8 cellular contexts compared by ENCODE assay signal in genomic region chr11:65329944-65330403, GRCh38. TPM values are rescaled to one million over a fixed set of nuclear protein-coding genes. Genes with fewer than 3 reads are reported as not detected.
DNase-seq lines count a peak whose midpoint lies in the region; ATAC-seq, FAIRE-seq and TF ChIP-seq lines count a peak whose summit lies in the region.

No MANE protein-coding gene starts in this region.

- H3K9ac ChIP-seq in mammary epithelial cell (ENCODE audit: insufficient read depth, low read length), result no peak overlapping the region
- peak overlapping the region; percentile 43 for H3K9ac ChIP-seq in keratinocyte (ENCODE audit: control insufficient read depth, extremely low read depth, insufficient read depth, low read length)

- dilution Hi-C loops in mammary epithelial cell (cut with HindIII; ENCODE audit: low sequenced_read_pairs), result no loop called here
- dilution Hi-C loops in keratinocyte (cut with MboI; ENCODE audit: extremely low pct_ligation_motif_present, low sequenced_read_pairs), result no loop called here

- no peak for ATAC-seq in GM18511 (IDR thresholded peaks at IDR 0.05; ENCODE audit: unreplicated experiment)

- no peaks in the 10 kb centered on the region for H3K27me3 ChIP-seq in mammary epithelial cell (ENCODE audit: insufficient read depth, low read length)
- H3K27me3 ChIP-seq in keratinocyte (ENCODE audit: control insufficient read depth, extremely low read depth, insufficient read depth, low read length), result no peaks in the 10 kb centered on the region

- H3K9me1 ChIP-seq in keratinocyte (ENCODE audit: control insufficient read depth, extremely low read depth, insufficient read depth, low read length), result no peaks in the 10 kb centered on the region

- BruUV-seq in mammary epithelial cell (replicated peaks; lab: Mats Ljungman, UMichigan), result no TSS peak

- H4K20me1 ChIP-seq in mammary epithelial cell (ENCODE audit: insufficient read depth, low read length), result no peaks in the 10 kb centered on the region
- H4K20me1 ChIP-seq in keratinocyte (ENCODE audit: control insufficient read depth, extremely low read depth, insufficient read depth, low read length), result no peaks in the 10 kb centered on the region

- peak overlapping the region; percentile 82 for H2AFZ ChIP-seq in mammary epithelial cell (ENCODE audit: low read depth, low read length)
- peak overlapping the region; percentile 51 for H2AFZ ChIP-seq in keratinocyte (ENCODE audit: control insufficient read depth, low read length)

- 6% methylated on average over 13 of the region's 13 CpGs for WGBS in mammary epithelial cell (ENCODE audit: low coverage, missing lambda C conversion rate)

- FAIRE-seq in keratinocyte (lab: Jason Lieb, UNC), result peak; percentile 55

- TF ChIP-seq CTCF in VCaP (conservative IDR thresholded peaks at IDR 0.05) (peak; percentile 99), mammary epithelial cell (conservative IDR thresholded peaks at IDR 0.05 in 1 of 2, IDR thresholded peaks at IDR 0.05 in 1 of 2; ENCODE audit: extremely low read depth in 1 of 2, insufficient read depth in 1 of 2, low read depth in 1 of 2, low read length in 2 of 2) (peak; percentile 70 to 79), keratinocyte (optimal IDR thresholded peaks at IDR 0.05 in 1 of 3, IDR thresholded peaks at IDR 0.05 in 1 of 3, conservative IDR thresholded peaks at IDR 0.05 in 1 of 3; ENCODE audit: extremely low read depth in 1 of 3, insufficient read depth in 2 of 3, low read length in 3 of 3) (peak; percentile 66 to 76 (median 69))

- H3K36me3 ChIP-seq in mammary epithelial cell (ENCODE audit: insufficient read depth, low read length), result no peaks in the 10 kb centered on the region
- H3K36me3 ChIP-seq in keratinocyte (ENCODE audit: control insufficient read depth in 2 of 2, extremely low read depth in 1 of 2, insufficient read depth in 2 of 2, low read length in 2 of 2), result no peaks in the 10 kb centered on the region

- H3K9me3 ChIP-seq in mammary epithelial cell (replicated peaks; ENCODE audit: insufficient read depth, low read length) (no peaks in the 10 kb centered on the region), keratinocyte (ENCODE audit: control insufficient read depth, low read depth, low read length) (no peaks in the 10 kb centered on the region)

- intact Hi-C loops in mammary epithelial cell (cut with micrococcal nuclease), result loop anchor here (1.0 to 5.0 kb wide), 4 partner anchors 13 to 218 kb away; partner anchors contain the start of gene TM7SF2

- H3K79me2 ChIP-seq in mammary epithelial cell (ENCODE audit: insufficient read depth, low read length), result peaks cover 13% of the 10 kb centered on the region
- H3K79me2 ChIP-seq in keratinocyte (ENCODE audit: control insufficient read depth, insufficient read depth, low read length), result peaks cover 13% of the 10 kb centered on the region

- DNase-seq in activated gamma-delta T cell treated with Interleukin-2 at 50 U/mL for 16 hours (peak; percentile 89), activated gamma-delta T cell (lab: John Stamatoyannopoulos, UW) (no peak), NCI-H2196 (lab: John Stamatoyannopoulos, UW; ENCODE audit: unreplicated experiment) (peak; percentile 93), mammary epithelial cell (peak; percentile 64), keratinocyte (ENCODE audit: low read depth, low spot score) (no peak)
- peak; percentile 69 to 77 for DNase-seq in stimulated activated CD4-positive, alpha-beta T cell treated with anti-CD3 and anti-CD28 coated beads, Interleukin-1b, Interleukin-23, amount 100 ng/mL, for 1 hour (ENCODE audit: low read depth in 2 of 2)

- H3K4me1 ChIP-seq in mammary epithelial cell (ENCODE audit: insufficient read depth, low read length) (peaks cover 11% of the 10 kb centered on the region), keratinocyte (ENCODE audit: control insufficient read depth, extremely low read depth, insufficient read depth, low read length) (peaks cover 11% of the 10 kb centered on the region)

- H3K4me3 ChIP-seq in mammary epithelial cell (replicated peaks in 1 of 3; ENCODE audit: insufficient read depth in 1 of 3, low read depth in 2 of 3, low read length in 3 of 3) (no peak overlapping the region), keratinocyte (ENCODE audit: control insufficient read depth in 2 of 3, extremely low read depth in 1 of 3, insufficient read depth in 2 of 3, low read depth in 1 of 3, low read length in 3 of 3) (no peak overlapping the region)

- H3K27ac ChIP-seq in VCaP, result peak overlapping the region; percentile 64
- peak overlapping the region; percentile 24 for H3K27ac ChIP-seq in mammary epithelial cell (ENCODE audit: insufficient read depth, low read depth, low read length)
- H3K27ac ChIP-seq in keratinocyte (ENCODE audit: control insufficient read depth, insufficient read depth, low read length), result no peak overlapping the region

- H3K4me2 ChIP-seq in mammary epithelial cell (ENCODE audit: insufficient read depth, low read depth, low read length) (peak overlapping the region; percentile 41), keratinocyte (ENCODE audit: control insufficient read depth, extremely low read depth, insufficient read depth, low read depth, low read length) (peak overlapping the region; percentile 26)

- in situ Hi-C loops in mammary epithelial cell (cut with MboI; ENCODE audit: low sequenced_read_pairs in 2 of 2), result loop anchor here in 1 of 2 donors (5.0 kb wide), 1 partner anchor 53 kb away; no protein-coding TSS in a partner anchor

- CTCF ChIA-PET in mammary epithelial cell (lab: Charles Lee; ENCODE audit: low non-redundant PET), result interaction anchor here (0.6 to 1.0 kb wide), 6 partner anchors 14 to 104 kb away, joined by 3 to 12 read pairs (median 4); no protein-coding TSS in a partner anchor

RNA-seq across cellular contexts. Expression of gene DPF2, which starts 3.7 kb away (rescaled TPM):
- total RNA-seq in mammary epithelial cell, result 10 to 100 TPM; 31.0 to 54.6 TPM
- polyA plus RNA-seq in mammary epithelial cell (32.7 TPM), keratinocyte (14.5 to 43.9 TPM (median 16.8 TPM) in 3 replicates)
- polyA minus RNA-seq in mammary epithelial cell (80.0 TPM), keratinocyte (23.0 to 75.8 TPM (median 23.5 TPM) in 3 replicates)
- polyA plus RNA-seq in keratinocyte (2011; ENCODE audit: low read depth), result 15.6 TPM
- 25.9 and 28.3 TPM in 2 replicates for polyA plus RNA-seq in keratinocyte (2011; cell fraction: cytosol; rRNA removed)
- polyA plus RNA-seq in keratinocyte (2011; cell fraction: nucleus; rRNA removed), result 62.6 and 66.3 TPM in 2 replicates
- 26.6 and 28.8 TPM in 2 replicates for polyA plus RNA-seq in keratinocyte (2012; ENCODE audit: low replicate concordance)
- 19.8 TPM for polyA minus RNA-seq in keratinocyte (2011; cell fraction: cytosol; rRNA and poly(A)+ RNA removed)
- 15.9 and 26.8 TPM in 2 replicates for polyA minus RNA-seq in keratinocyte (2011; cell fraction: nucleus; rRNA and poly(A)+ RNA removed)

RNA-seq across cellular contexts. Expression of gene CDC42EP2, which starts 15.3 kb away (rescaled TPM):
- 10 to 100 TPM in 1 of 2 donors, 1 to 10 TPM in 1; 6.8 to 24.8 TPM for total RNA-seq in mammary epithelial cell
- polyA plus RNA-seq in mammary epithelial cell (21.8 TPM), keratinocyte (3.6 to 18.7 TPM (median 6.1 TPM) in 3 replicates)
- polyA minus RNA-seq in mammary epithelial cell (41.6 TPM), keratinocyte (9.7 to 64.5 TPM (median 12.2 TPM) in 3 replicates)
- 0.82 TPM for polyA plus RNA-seq in keratinocyte (2011; ENCODE audit: low read depth)
- polyA plus RNA-seq in keratinocyte (2011; cell fraction: cytosol; rRNA removed), result 7.1 and 12.7 TPM in 2 replicates
- polyA plus RNA-seq in keratinocyte (2011; cell fraction: nucleus; rRNA removed), result 15.7 and 19.5 TPM in 2 replicates
- 5.8 and 21.7 TPM in 2 replicates for polyA plus RNA-seq in keratinocyte (2012; ENCODE audit: low replicate concordance)
- polyA minus RNA-seq in keratinocyte (2011; cell fraction: cytosol; rRNA and poly(A)+ RNA removed), result 20.1 TPM
- polyA minus RNA-seq in keratinocyte (2011; cell fraction: nucleus; rRNA and poly(A)+ RNA removed), result 16.4 and 16.9 TPM in 2 replicates

RNA-seq across cellular contexts. Expression of gene TIGD3, which starts 24.6 kb away (rescaled TPM):
- not detected for total RNA-seq in mammary epithelial cell
- 0.03 TPM for polyA plus RNA-seq in mammary epithelial cell
- not detected for polyA minus RNA-seq in mammary epithelial cell
- 0.04 to 0.05 TPM in 2 of 3 replicates, not detected in the other for polyA plus RNA-seq in keratinocyte
- 0.56 TPM for polyA plus RNA-seq in keratinocyte (2011; ENCODE audit: low read depth)
- polyA plus RNA-seq in keratinocyte (2011; cell fraction: cytosol; rRNA removed), result 0.05 TPM in 1 of 2 replicates, not detected in the other
- 0.23 and 0.32 TPM in 2 replicates for polyA plus RNA-seq in keratinocyte (2011; cell fraction: nucleus; rRNA removed)
- 0.05 and 0.23 TPM in 2 replicates for polyA plus RNA-seq in keratinocyte (2012; ENCODE audit: low replicate concordance)
- polyA minus RNA-seq in keratinocyte, result not detected in 3 replicates
- polyA minus RNA-seq in keratinocyte (2011; cell fraction: cytosol; rRNA and poly(A)+ RNA removed), result not detected
- not detected in 2 replicates for polyA minus RNA-seq in keratinocyte (2011; cell fraction: nucleus; rRNA and poly(A)+ RNA removed)

RNA-seq across cellular contexts. Expression of gene SLC25A45, which starts 52.5 kb away (rescaled TPM):
- 1 to 10 TPM in 1 of 2 donors, under 1 TPM in 1; 0.50 to 2.4 TPM for total RNA-seq in mammary epithelial cell
- 0.28 TPM for polyA plus RNA-seq in mammary epithelial cell
- 2.0 TPM for polyA minus RNA-seq in mammary epithelial cell
- 0.20 to 0.46 TPM (median 0.25 TPM) in 3 replicates for polyA plus RNA-seq in keratinocyte
- polyA plus RNA-seq in keratinocyte (2011; ENCODE audit: low read depth), result 0.25 TPM
- 0.10 and 0.12 TPM in 2 replicates for polyA plus RNA-seq in keratinocyte (2011; cell fraction: cytosol; rRNA removed)
- 1.1 and 1.2 TPM in 2 replicates for polyA plus RNA-seq in keratinocyte (2011; cell fraction: nucleus; rRNA removed)
- 0.50 and 0.66 TPM in 2 replicates for polyA plus RNA-seq in keratinocyte (2012; ENCODE audit: low replicate concordance)
- 0.30 to 0.93 TPM (median 0.59 TPM) in 3 replicates for polyA minus RNA-seq in keratinocyte
- not detected for polyA minus RNA-seq in keratinocyte (2011; cell fraction: cytosol; rRNA and poly(A)+ RNA removed)
- polyA minus RNA-seq in keratinocyte (2011; cell fraction: nucleus; rRNA and poly(A)+ RNA removed), result 0.95 and 1.4 TPM in 2 replicates

RNA-seq across cellular contexts. Expression of gene FRMD8, which starts 56.5 kb away (rescaled TPM):
- total RNA-seq in mammary epithelial cell, result 10 to 100 TPM; 43.4 to 74.8 TPM
- 34.0 TPM for polyA plus RNA-seq in mammary epithelial cell
- 43.2 TPM for polyA minus RNA-seq in mammary epithelial cell
- polyA plus RNA-seq in keratinocyte, result 24.1 to 47.3 TPM (median 25.0 TPM) in 3 replicates
- 8.5 TPM for polyA plus RNA-seq in keratinocyte (2011; ENCODE audit: low read depth)
- 20.8 and 29.3 TPM in 2 replicates for polyA plus RNA-seq in keratinocyte (2011; cell fraction: cytosol; rRNA removed)
- polyA plus RNA-seq in keratinocyte (2011; cell fraction: nucleus; rRNA removed), result 58.8 and 74.9 TPM in 2 replicates
- polyA plus RNA-seq in keratinocyte (2012; ENCODE audit: low replicate concordance), result 20.8 and 30.9 TPM in 2 replicates
- 28.2 to 54.5 TPM (median 34.5 TPM) in 3 replicates for polyA minus RNA-seq in keratinocyte
- polyA minus RNA-seq in keratinocyte (2011; cell fraction: cytosol; rRNA and poly(A)+ RNA removed), result 64.1 TPM
- polyA minus RNA-seq in keratinocyte (2011; cell fraction: nucleus; rRNA and poly(A)+ RNA removed), result 56.0 and 58.9 TPM in 2 replicates

Comparison
In these comparisons a context has a peak if more than half of its experiments do, and no peak if none do; other contexts are left out.
1. DNase-seq: peak in activated gamma-delta T cell treated with Interleukin-2 at 50 U/mL for 16 hours (single experiment), NCI-H2196 (single experiment), mammary epithelial cell (single experiment) and stimulated activated CD4-positive, alpha-beta T cell treated with anti-CD3 and anti-CD28 coated beads, Interleukin-1b, Interleukin-23, amount 100 ng/mL, for 1 hour (2 of 2); none in activated gamma-delta T cell (single experiment) and keratinocyte (single experiment).
2. Peak in every context shown above with its lines, with median percentiles within 50 percentile points of each other: CTCF ChIP-seq.